In genomic region chr5:169027456-169028118, GRCh38 we compare ENCODE assay signal across 20 cellular contexts.
DNase-seq lines count a peak whose midpoint lies in the region; ATAC-seq and TF ChIP-seq lines count a peak whose summit lies in the region.
"Had no signal": no experiment of that assay in that cellular context is flagged by ENCODE, and none has a peak within 500 bp of the region (broad histone marks: within the 10 kb centered on the region; RNA-seq: fewer than 3 reads in every experiment).

No MANE protein-coding gene starts in this region.

- no peaks in the 10 kb centered on the region for H3K9me3 Mint-ChIP-seq in mesothelial cell of epicardium
- H3K9me3 Mint-ChIP-seq: activated CD4-positive, alpha-beta T cell treated with anti-CD3 and anti-CD28 coated beads, Interleukin-2, amount 10 ng/mL, durations not matched to agents 24 days and 14 days; activated naive CD4-positive, alpha-beta T cell treated with anti-CD3 and anti-CD28 coated beads for 36 hours; natural killer cell treated with Interleukin-12 subunit alpha and Interleukin-12 subunit beta and Interleukin-15 and Interleukin-18, amount 100 ng/mL, for 72 hours had no signal

- DNase-seq in OCI-M1 (lab: John Stamatoyannopoulos, UW), result peak; percentile 52
- DNase-seq in mesothelial cell of epicardium (ENCODE audit: low spot score in 2 of 2, unreplicated experiment in 2 of 2), result no peak
- no peak for DNase-seq in thoracic aorta (ENCODE audit: low spot score)
- DNase-seq in effector CD8-positive, alpha-beta T cell (lab: John Stamatoyannopoulos, UW), result no peak
- no peak for DNase-seq in inferior parietal cortex (ENCODE audit: extremely low spot score)
- DNase-seq in RPMI8226, result no peak
- DNase-seq: activated CD4-positive, alpha-beta T cell treated with anti-CD3 and anti-CD28 coated beads, Interleukin-2, amount 10 ng/mL, durations not matched to agents 24 days and 14 days; activated naive CD4-positive, alpha-beta T cell treated with anti-CD3 and anti-CD28 coated beads for 36 hours; activated T-cell treated with anti-CD3 and anti-CD28 coated beads for 4 hours; BE2C; dorsolateral prefrontal cortex; HCEC 1CT; left cardiac atrium; stimulated activated CD4-positive, alpha-beta T cell treated with anti-CD3 and anti-CD28 coated beads, Interleukin-2, amount 100 ng/mL, for 24 hours; T1000; testis had no signal

- H3K4me1 Mint-ChIP-seq in mesothelial cell of epicardium, result peaks cover 33% of the 10 kb centered on the region
- H3K4me1 Mint-ChIP-seq: activated CD4-positive, alpha-beta T cell treated with anti-CD3 and anti-CD28 coated beads, Interleukin-2, amount 10 ng/mL, durations not matched to agents 24 days and 14 days had no signal

- no peak overlapping the region for H3K4me3 Mint-ChIP-seq in mesothelial cell of epicardium
- H3K4me3 Mint-ChIP-seq: activated CD4-positive, alpha-beta T cell treated with anti-CD3 and anti-CD28 coated beads, Interleukin-2, amount 10 ng/mL, durations not matched to agents 24 days and 14 days; activated naive CD4-positive, alpha-beta T cell treated with anti-CD3 and anti-CD28 coated beads for 36 hours; natural killer cell treated with Interleukin-12 subunit alpha and Interleukin-12 subunit beta and Interleukin-15 and Interleukin-18, amount 100 ng/mL, for 72 hours had no signal

- no peaks in the 10 kb centered on the region for H3K36me3 Mint-ChIP-seq in mesothelial cell of epicardium
- H3K36me3 Mint-ChIP-seq: natural killer cell treated with Interleukin-12 subunit alpha and Interleukin-12 subunit beta and Interleukin-15 and Interleukin-18, amount 100 ng/mL, for 72 hours had no signal

- H3K27me3 Mint-ChIP-seq in mesothelial cell of epicardium (ENCODE audit: low read depth), result no peaks in the 10 kb centered on the region

- H3K4me3 ChIP-seq in ectodermal cell (ENCODE audit: insufficient read depth, low read depth, low read length) (no peak overlapping the region), thoracic aorta (peak overlapping the region; percentile 0)
- H3K4me3 ChIP-seq: dorsolateral prefrontal cortex, SK-N-MC, testis had no signal

- H3K4me1 ChIP-seq in ectodermal cell (ENCODE audit: control insufficient read depth, insufficient read depth, low read length) (peaks cover 20% of the 10 kb centered on the region), thoracic aorta (ENCODE audit: control insufficient read depth in 1 of 2, low read depth in 2 of 2) (peaks cover 20 to 61% of the 10 kb centered on the region in 2 donors)
- H3K4me1 ChIP-seq: testis had no signal

- H3K27ac Mint-ChIP-seq in mesothelial cell of epicardium, result peak overlapping the region; percentile 70
- H3K27ac Mint-ChIP-seq: activated CD4-positive, alpha-beta T cell treated with anti-CD3 and anti-CD28 coated beads, Interleukin-2, amount 10 ng/mL, durations not matched to agents 24 days and 14 days; activated naive CD4-positive, alpha-beta T cell treated with anti-CD3 and anti-CD28 coated beads for 36 hours; natural killer cell treated with Interleukin-12 subunit alpha and Interleukin-12 subunit beta and Interleukin-15 and Interleukin-18, amount 100 ng/mL, for 72 hours had no signal

- WGBS in ectodermal cell, 2 experiments, result 63 to 71% methylated on average over 11 of the region's 11 CpGs

- H3K27me3 ChIP-seq in ectodermal cell (ENCODE audit: control insufficient read depth, insufficient read depth, low read length, poor library complexity, severe bottlenecking) (no peaks in the 10 kb centered on the region), thoracic aorta (replicated peaks; ENCODE audit: insufficient read depth) (no peaks in the 10 kb centered on the region)
- H3K27me3 ChIP-seq: BE2C, dorsolateral prefrontal cortex, testis had no signal

- no peaks in the 10 kb centered on the region for H3K36me3 ChIP-seq in ectodermal cell (ENCODE audit: control insufficient read depth, insufficient read depth, low read length)
- H3K36me3 ChIP-seq in thoracic aorta, result no peaks in the 10 kb centered on the region
- H3K36me3 ChIP-seq: BE2C had no signal

- no peaks in the 10 kb centered on the region for H3K9me3 ChIP-seq in ectodermal cell (ENCODE audit: control insufficient read depth, low read length)
- no peaks in the 10 kb centered on the region for H3K9me3 ChIP-seq in thoracic aorta
- H3K9me3 ChIP-seq: BE2C, testis had no signal

- ATAC-seq in thoracic aorta (ENCODE audit: insufficient number of reproducible peaks, low FRiP score, low read depth) (peak; percentile 24), GM18520 (IDR thresholded peaks at IDR 0.05; ENCODE audit: unreplicated experiment) (no peak)
- ATAC-seq: left cardiac atrium; natural killer cell treated with Interleukin-12 subunit alpha and Interleukin-12 subunit beta and Interleukin-15 and Interleukin-18, amount 100 ng/mL, for 72 hours had no signal

- peak overlapping the region; percentile 48 for H3K27ac ChIP-seq in ectodermal cell (ENCODE audit: insufficient read depth, low read depth, low read length, poor library complexity, severe bottlenecking)
- H3K27ac ChIP-seq in thoracic aorta, result peak overlapping the region; percentile 39 to 44
- H3K27ac ChIP-seq: SK-N-MC, testis had no signal

- TF ChIP-seq CTCF in mesothelial cell of epicardium (IDR thresholded peaks at IDR 0.05; ENCODE audit: unreplicated experiment), result no peak
- no peak for TF ChIP-seq CTCF in thoracic aorta (IDR thresholded peaks at IDR 0.05)
